ENCODE assay signal across 1 cellular context in the genomic region with DNA sequence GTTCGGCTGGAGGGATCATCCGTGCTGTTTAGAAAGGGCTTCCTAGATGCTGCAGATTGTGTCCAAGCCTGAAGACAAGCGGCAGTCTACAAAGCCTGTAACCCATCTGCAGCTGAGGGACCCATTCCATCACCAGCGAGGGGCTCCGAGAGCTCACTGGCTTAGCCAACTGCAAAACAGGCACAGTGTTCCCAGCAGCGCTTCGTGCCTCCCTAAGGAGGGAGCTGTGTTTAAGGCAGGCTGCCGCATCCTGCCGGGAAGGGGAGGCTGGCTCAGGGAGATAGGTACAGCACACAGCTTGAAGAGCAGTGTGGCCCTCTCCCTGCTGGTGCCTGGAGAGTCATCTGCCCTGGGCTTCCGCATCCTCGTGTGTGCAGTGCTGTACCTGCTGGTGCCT.
TF ChIP-seq lines count a peak whose summit lies in the region.

No MANE protein-coding gene starts in this region.

TF ChIP-seq in HepG2, 621 proteins besides CTCF, POLR2A, EP300 and RAD21:
- TF ChIP-seq BRCA1 (CRISPR knock-in tag; IDR thresholded peaks at IDR 0.05) (no peak), HDAC1 (CRISPR knock-in tag; IDR thresholded peaks at IDR 0.05) (no peak), MXI1 (IDR thresholded peaks at IDR 0.05; ENCODE audit: borderline replicate concordance, low read depth, low read length) (0 out of 3 replicates have a peak, but pooled peaks have one; percentile 28), KDM3A (CRISPR knock-in tag; IDR thresholded peaks at IDR 0.05; ENCODE audit: low read depth) (no peak), CREB1 (IDR thresholded peaks at IDR 0.05) (no peak), CREB1 (CRISPR knock-in tag; IDR thresholded peaks at IDR 0.05) (no peak), SNAI1 (CRISPR knock-in tag; IDR thresholded peaks at IDR 0.05; ENCODE audit: borderline replicate concordance) (0 out of 2 replicates have a peak, but pooled peaks have one; percentile 34), TEF (CRISPR knock-in tag; IDR thresholded peaks at IDR 0.05) (no peak), ZNF552 (CRISPR knock-in tag; IDR thresholded peaks at IDR 0.05; ENCODE audit: borderline replicate concordance) (no peak)
- TF ChIP-seq, protein P1, sequence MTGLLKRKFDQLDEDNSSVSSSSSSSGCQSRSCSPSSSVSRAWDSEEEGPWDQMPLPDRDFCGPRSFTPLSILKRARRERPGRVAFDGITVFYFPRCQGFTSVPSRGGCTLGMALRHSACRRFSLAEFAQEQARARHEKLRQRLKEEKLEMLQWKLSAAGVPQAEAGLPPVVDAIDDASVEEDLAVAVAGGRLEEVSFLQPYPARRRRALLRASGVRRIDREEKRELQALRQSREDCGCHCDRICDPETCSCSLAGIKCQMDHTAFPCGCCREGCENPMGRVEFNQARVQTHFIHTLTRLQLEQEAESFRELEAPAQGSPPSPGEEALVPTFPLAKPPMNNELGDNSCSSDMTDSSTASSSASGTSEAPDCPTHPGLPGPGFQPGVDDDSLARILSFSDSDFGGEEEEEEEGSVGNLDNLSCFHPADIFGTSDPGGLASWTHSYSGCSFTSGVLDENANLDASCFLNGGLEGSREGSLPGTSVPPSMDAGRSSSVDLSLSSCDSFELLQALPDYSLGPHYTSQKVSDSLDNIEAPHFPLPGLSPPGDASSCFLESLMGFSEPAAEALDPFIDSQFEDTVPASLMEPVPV (CRISPR knock-in tag; IDR thresholded peaks at IDR 0.05): no peak
